Comparison of ENCODE assay signal across 22 cellular contexts in genomic region chr14:105185001-105185400, GRCh38. TPM values are rescaled to one million over a fixed set of nuclear protein-coding genes. Genes with fewer than 3 reads are reported as not detected.
DNase-seq lines count a peak whose midpoint lies in the region; FAIRE-seq and TF ChIP-seq lines count a peak whose summit lies in the region.
"Had no signal": no experiment of that assay in that cellular context is flagged by ENCODE, and none has a peak within 500 bp of the region (broad histone marks: within the 10 kb centered on the region; RNA-seq: fewer than 3 reads in every experiment).

No MANE protein-coding gene starts in this region.

- no peak for TF ChIP-seq CTCF in A673 (conservative IDR thresholded peaks at IDR 0.05; ENCODE audit: low read depth, low read length)

- peaks cover 19% of the 10 kb centered on the region for H3K4me1 Mint-ChIP-seq in activated naive CD4-positive, alpha-beta T cell treated with anti-CD3 and anti-CD28 coated beads, Interleukin-2, amount 10 ng/mL, durations not matched to agents 7 days and 5 days
- H3K4me1 Mint-ChIP-seq in activated naive CD4-positive, alpha-beta T cell treated with anti-CD3 and anti-CD28 coated beads for 36 hours (ENCODE audit: low read depth) = peaks cover 4% of the 10 kb centered on the region
- peaks cover 21% of the 10 kb centered on the region for H3K4me1 Mint-ChIP-seq in dendritic cell treated with granulocyte-macrophage colony-stimulating factor and Interleukin-4, amounts not matched to agents 40 ng/mL and 50 ng/mL, for 4 days (ENCODE audit: low read depth)

- POLR2A ChIA-PET in A673 (lab: Charles Lee; ENCODE audit: low non-redundant PET) = no interaction called here

- no peaks in the 10 kb centered on the region for H3K36me3 Mint-ChIP-seq in activated naive CD4-positive, alpha-beta T cell treated with anti-CD3 and anti-CD28 coated beads, Interleukin-2, amount 10 ng/mL, durations not matched to agents 7 days and 5 days
- no peaks in the 10 kb centered on the region for H3K36me3 Mint-ChIP-seq in activated naive CD4-positive, alpha-beta T cell treated with anti-CD3 and anti-CD28 coated beads for 36 hours (ENCODE audit: low read depth)
- no peaks in the 10 kb centered on the region for H3K36me3 Mint-ChIP-seq in dendritic cell treated with granulocyte-macrophage colony-stimulating factor and Interleukin-4, amounts not matched to agents 40 ng/mL and 50 ng/mL, for 4 days (ENCODE audit: low read depth)
- H3K36me3 Mint-ChIP-seq: CD4-positive, alpha-beta memory T cell; CD4-positive, CD25-positive, alpha-beta regulatory T cell; CD8-positive, alpha-beta memory T cell had no signal

- H3K27ac ChIP-seq in A673 (ENCODE audit: low read depth, low read length, poor library complexity, severe bottlenecking) = no peak overlapping the region
- H3K27ac ChIP-seq: 22Rv1, A549 had no signal

- FAIRE-seq in urothelium cell line (lab: Jason Lieb, UNC) = no peak
- FAIRE-seq: A549, GM12878, GM12892, GM18507 had no signal

- H3K4me1 ChIP-seq in A673 (ENCODE audit: insufficient read depth, low read length, poor library complexity, severe bottlenecking) = peaks cover 3% of the 10 kb centered on the region
- H3K4me1 ChIP-seq: BE2C had no signal

- H3K9me3 Mint-ChIP-seq in activated naive CD4-positive, alpha-beta T cell treated with anti-CD3 and anti-CD28 coated beads, Interleukin-2, amount 10 ng/mL, durations not matched to agents 7 days and 5 days = peaks cover 9% of the 10 kb centered on the region
- H3K9me3 Mint-ChIP-seq in activated naive CD4-positive, alpha-beta T cell treated with anti-CD3 and anti-CD28 coated beads for 36 hours = peaks cover 3% of the 10 kb centered on the region
- H3K9me3 Mint-ChIP-seq in dendritic cell treated with granulocyte-macrophage colony-stimulating factor and Interleukin-4, amounts not matched to agents 40 ng/mL and 50 ng/mL, for 4 days = peaks cover 9% of the 10 kb centered on the region
- H3K9me3 Mint-ChIP-seq: CD8-positive, alpha-beta memory T cell had no signal

- peaks cover 61% of the 10 kb centered on the region for H3K27me3 Mint-ChIP-seq in activated naive CD4-positive, alpha-beta T cell treated with anti-CD3 and anti-CD28 coated beads, Interleukin-2, amount 10 ng/mL, durations not matched to agents 7 days and 5 days
- no peaks in the 10 kb centered on the region for H3K27me3 Mint-ChIP-seq in activated naive CD4-positive, alpha-beta T cell treated with anti-CD3 and anti-CD28 coated beads for 36 hours (ENCODE audit: low read depth)
- peaks cover 66% of the 10 kb centered on the region for H3K27me3 Mint-ChIP-seq in dendritic cell treated with granulocyte-macrophage colony-stimulating factor and Interleukin-4, amounts not matched to agents 40 ng/mL and 50 ng/mL, for 4 days

- H3K36me3 ChIP-seq in A673 (ENCODE audit: insufficient read depth, low read length, poor library complexity, severe bottlenecking) = no peaks in the 10 kb centered on the region
- H3K36me3 ChIP-seq: BE2C had no signal

- peak overlapping the region; percentile 45 for H3K27ac Mint-ChIP-seq in activated naive CD4-positive, alpha-beta T cell treated with anti-CD3 and anti-CD28 coated beads, Interleukin-2, amount 10 ng/mL, durations not matched to agents 7 days and 5 days
- H3K27ac Mint-ChIP-seq in activated naive CD4-positive, alpha-beta T cell treated with anti-CD3 and anti-CD28 coated beads for 36 hours = no peak overlapping the region
- peak overlapping the region; percentile 2 for H3K27ac Mint-ChIP-seq in dendritic cell treated with granulocyte-macrophage colony-stimulating factor and Interleukin-4, amounts not matched to agents 40 ng/mL and 50 ng/mL, for 4 days
- H3K27ac Mint-ChIP-seq: CD4-positive, CD25-positive, alpha-beta regulatory T cell; CD8-positive, alpha-beta memory T cell had no signal

- no peaks in the 10 kb centered on the region for H3K27me3 ChIP-seq in A673 (replicated peaks; ENCODE audit: insufficient read depth, low read depth, low read length, poor library complexity)
- H3K27me3 ChIP-seq: BE2C had no signal

- DNase-seq in activated naive CD4-positive, alpha-beta T cell treated with anti-CD3 and anti-CD28 coated beads, Interleukin-2, amount 10 ng/mL, durations not matched to agents 7 days and 5 days = no peak
- DNase-seq in activated naive CD4-positive, alpha-beta T cell treated with anti-CD3 and anti-CD28 coated beads for 36 hours = no peak
- DNase-seq in A673 (ENCODE audit: low spot score) = no peak
- DNase-seq in urothelium cell line (ENCODE audit: low spot score) = no peak
- DNase-seq: ACHN; BE2C; C1 segment of cervical spinal cord; CD4-positive, alpha-beta memory T cell; CD4-positive, CD25-positive, alpha-beta regulatory T cell; CD8-positive, alpha-beta memory T cell; DMS 273 treated with DMSO at 0.1 percent for 48 hours; DMS153; DND-41; EL; GDM1 had no signal

- BruUV-seq in A673 (replicated peaks; lab: Mats Ljungman, UMichigan) = no TSS peak

- intact Hi-C loops in activated naive CD4-positive, alpha-beta T cell treated with anti-CD3 and anti-CD28 coated beads for 36 hours (cut with micrococcal nuclease) = no loop called here
- intact Hi-C loops in dendritic cell treated with granulocyte-macrophage colony-stimulating factor and Interleukin-4, amounts not matched to agents 40 ng/mL and 50 ng/mL, for 4 days (cut with micrococcal nuclease) = no loop called here
- intact Hi-C loops in A673 (cut with micrococcal nuclease; ENCODE audit: unreplicated experiment) = no loop called here

- no peak overlapping the region for H3K4me3 ChIP-seq in A673 (ENCODE audit: low read depth, low read length, poor library complexity, severe bottlenecking)
- H3K4me3 ChIP-seq: A549, GM12878 had no signal

- CTCF ChIA-PET in activated naive CD4-positive, alpha-beta T cell treated with anti-CD3 and anti-CD28 coated beads, Interleukin-2, amount 10 ng/mL, durations not matched to agents 7 days and 5 days (lab: Charles Lee) = no interaction called here
- CTCF ChIA-PET in activated naive CD4-positive, alpha-beta T cell treated with anti-CD3 and anti-CD28 coated beads for 36 hours (lab: Charles Lee) = no interaction called here
- CTCF ChIA-PET in A673 (lab: Charles Lee) = no interaction called here

- H3K9me3 ChIP-seq in A673 (ENCODE audit: low read depth, low read length, poor library complexity, severe bottlenecking) = no peaks in the 10 kb centered on the region
- H3K9me3 ChIP-seq: BE2C had no signal

- H3K4me3 Mint-ChIP-seq in activated naive CD4-positive, alpha-beta T cell treated with anti-CD3 and anti-CD28 coated beads, Interleukin-2, amount 10 ng/mL, durations not matched to agents 7 days and 5 days = no peak overlapping the region
- no peak overlapping the region for H3K4me3 Mint-ChIP-seq in activated naive CD4-positive, alpha-beta T cell treated with anti-CD3 and anti-CD28 coated beads for 36 hours
- no peak overlapping the region for H3K4me3 Mint-ChIP-seq in dendritic cell treated with granulocyte-macrophage colony-stimulating factor and Interleukin-4, amounts not matched to agents 40 ng/mL and 50 ng/mL, for 4 days
- H3K4me3 Mint-ChIP-seq: CD14-positive monocyte; CD4-positive, alpha-beta memory T cell; CD8-positive, alpha-beta memory T cell had no signal

RNA-seq across cellular contexts. Expression of gene NUDT14, which starts 3.9 kb away (rescaled TPM):
- 10 to 100 TPM; 12.0 to 15.8 TPM for total RNA-seq in activated naive CD4-positive, alpha-beta T cell treated with anti-CD3 and anti-CD28 coated beads for 36 hours
- total RNA-seq in A673 (2021) = 30.8 and 40.5 TPM in 2 replicates

RNA-seq across cellular contexts. Expression of gene JAG2, which starts 16.4 kb away (rescaled TPM):
- total RNA-seq in activated naive CD4-positive, alpha-beta T cell treated with anti-CD3 and anti-CD28 coated beads for 36 hours = 1 to 10 TPM; 2.9 to 3.6 TPM
- total RNA-seq in A673 (2021) = 14.3 and 17.3 TPM in 2 replicates
